13 cellular contexts compared by ENCODE assay signal in the genomic region with DNA sequence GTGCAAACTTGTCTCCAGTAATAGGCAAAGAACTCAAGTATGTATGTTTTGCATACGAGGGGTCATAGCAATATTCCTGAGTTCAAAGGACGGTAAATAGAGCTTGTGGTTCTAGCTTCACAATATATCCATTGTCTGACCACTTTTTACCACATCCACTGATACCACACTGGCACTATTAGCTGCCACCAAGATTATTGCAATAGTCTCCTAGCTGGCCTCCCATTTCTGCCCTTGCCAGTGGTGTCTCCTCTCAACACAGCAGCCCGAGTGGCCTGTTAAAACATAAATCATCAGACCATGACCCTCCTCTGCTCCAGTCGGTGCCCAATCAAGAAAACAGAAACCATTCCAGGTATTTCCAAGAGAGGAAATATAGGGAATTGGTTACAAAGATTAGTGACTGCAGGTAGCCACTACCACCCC. TPM values are rescaled to one million over a fixed set of nuclear protein-coding genes. Genes with fewer than 3 reads are reported as not detected.
DNase-seq lines count a peak whose midpoint lies in the region; ATAC-seq, FAIRE-seq and TF ChIP-seq lines count a peak whose summit lies in the region.
"Had no signal": no experiment of that assay in that cellular context is flagged by ENCODE, and none has a peak within 500 bp of the region (broad histone marks: within the 10 kb centered on the region; RNA-seq: fewer than 3 reads in every experiment).

No MANE protein-coding gene starts in this region.

- H3K27me3 ChIP-seq in HUES6 (ENCODE audit: control insufficient read depth, insufficient read depth, low read length): no peaks in the 10 kb centered on the region
- H3K27me3 ChIP-seq in mammary epithelial cell (ENCODE audit: insufficient read depth, low read length): no peaks in the 10 kb centered on the region
- 0 out of 2 replicates have a peak, but pooled peaks cover 2% of the 10 kb centered on the region for H3K27me3 ChIP-seq in HAP-1 (ENCODE audit: low read depth)

- peaks cover 12 to 17% of the 10 kb centered on the region in 2 donors for H3K27me3 Mint-ChIP-seq in stimulated activated naive B cell treated with anti-CD40 and anti-IgM and Interleukin-4, amounts not matched to agents 10 μg/mL and 1 μg/mL and 100 μg/mL, for 72 hours
- H3K27me3 Mint-ChIP-seq: activated naive CD8-positive, alpha-beta T cell had no signal

- H2AFZ ChIP-seq in mammary epithelial cell (ENCODE audit: low read depth, low read length): peak overlapping the region; percentile 97

- intact Hi-C loops in mammary epithelial cell (cut with micrococcal nuclease) (no loop called here), left colon (cut with DNase I, micrococcal nuclease) (no loop called here)

- CTCF ChIA-PET in mammary epithelial cell (lab: Charles Lee; ENCODE audit: low non-redundant PET): no interaction called here

- peaks cover 4 to 10% of the 10 kb centered on the region in 2 donors for H3K4me1 Mint-ChIP-seq in stimulated activated naive B cell treated with anti-CD40 and anti-IgM and Interleukin-4, amounts not matched to agents 10 μg/mL and 1 μg/mL and 100 μg/mL, for 72 hours

- H3K4me1 ChIP-seq in HUES6 (ENCODE audit: control insufficient read depth, insufficient read depth, low read length) (peaks cover 22% of the 10 kb centered on the region), mammary epithelial cell (ENCODE audit: insufficient read depth, low read length) (peaks cover 24% of the 10 kb centered on the region), HAP-1 (no peaks in the 10 kb centered on the region)

- peak overlapping the region; percentile 77 for H3K4me2 ChIP-seq in mammary epithelial cell (ENCODE audit: insufficient read depth, low read depth, low read length)

- H3K9me3 Mint-ChIP-seq in stimulated activated naive B cell treated with anti-CD40 and anti-IgM and Interleukin-4, amounts not matched to agents 10 μg/mL and 1 μg/mL and 100 μg/mL, for 72 hours: no peaks in the 10 kb centered on the region

- H3K4me3 Mint-ChIP-seq in stimulated activated naive B cell treated with anti-CD40 and anti-IgM and Interleukin-4, amounts not matched to agents 10 μg/mL and 1 μg/mL and 100 μg/mL, for 72 hours: peak overlapping the region; percentile 66 to 67
- H3K4me3 Mint-ChIP-seq: activated naive CD8-positive, alpha-beta T cell had no signal

- H4K20me1 ChIP-seq in mammary epithelial cell (ENCODE audit: insufficient read depth, low read length): no peaks in the 10 kb centered on the region

- WGBS in mammary epithelial cell (ENCODE audit: low coverage, missing lambda C conversion rate): 35% methylated on average over 4 of the region's 4 CpGs

- no peak for TF ChIP-seq POLR2A in GM12892 (IDR thresholded peaks at IDR 0.05; ENCODE audit: low read depth, low read length)

- no peaks in the 10 kb centered on the region for H3K9me3 ChIP-seq in HUES6 (ENCODE audit: control insufficient read depth, insufficient read depth, low read depth, low read length)
- H3K9me3 ChIP-seq in mammary epithelial cell (replicated peaks; ENCODE audit: insufficient read depth, low read length): no peaks in the 10 kb centered on the region
- H3K9me3 ChIP-seq in HAP-1: no peaks in the 10 kb centered on the region

- H3K36me3 ChIP-seq in HUES6 (ENCODE audit: control insufficient read depth, insufficient read depth, low read length): no peaks in the 10 kb centered on the region
- no peaks in the 10 kb centered on the region for H3K36me3 ChIP-seq in mammary epithelial cell (ENCODE audit: insufficient read depth, low read length)
- no peaks in the 10 kb centered on the region for H3K36me3 ChIP-seq in HAP-1 (replicated peaks)

- in situ Hi-C loops in mammary epithelial cell (cut with MboI; ENCODE audit: low sequenced_read_pairs in 2 of 2): no loop called here
- in situ Hi-C loops in HAP-1 (cut with MboI; ENCODE audit: low sequenced_read_pairs): no loop called here

- H3K4me3 ChIP-seq in HUES6 (ENCODE audit: low read depth, low read length) (peak overlapping the region; percentile 56), mammary epithelial cell (replicated peaks in 1 of 3; ENCODE audit: insufficient read depth in 1 of 3, low read depth in 2 of 3, low read length in 3 of 3) (no peak overlapping the region), HAP-1 (no peak overlapping the region)

- H3K9ac ChIP-seq in HUES6 (ENCODE audit: low read length) (peak overlapping the region; percentile 64), mammary epithelial cell (ENCODE audit: insufficient read depth, low read length) (no peak overlapping the region)

- FAIRE-seq in GM12892 (lab: Jason Lieb, UNC): no peak
- FAIRE-seq: TTC549 had no signal

- no TSS peak for BruUV-seq in mammary epithelial cell (replicated peaks; lab: Mats Ljungman, UMichigan)

- H3K27ac Mint-ChIP-seq in stimulated activated naive B cell treated with anti-CD40 and anti-IgM and Interleukin-4, amounts not matched to agents 10 μg/mL and 1 μg/mL and 100 μg/mL, for 72 hours: no peak overlapping the region
- H3K27ac Mint-ChIP-seq: activated naive CD8-positive, alpha-beta T cell had no signal

- no peaks in the 10 kb centered on the region for H3K36me3 Mint-ChIP-seq in stimulated activated naive B cell treated with anti-CD40 and anti-IgM and Interleukin-4, amounts not matched to agents 10 μg/mL and 1 μg/mL and 100 μg/mL, for 72 hours
- H3K36me3 Mint-ChIP-seq: activated naive CD8-positive, alpha-beta T cell had no signal

- dilution Hi-C loops in mammary epithelial cell (cut with HindIII; ENCODE audit: low sequenced_read_pairs): no loop called here

- H3K27ac ChIP-seq in HUES6 (ENCODE audit: low read depth, low read length) (peak overlapping the region; percentile 24; the same call in 1 of the 2 replicates), mammary epithelial cell (ENCODE audit: insufficient read depth, low read depth, low read length) (peak overlapping the region; percentile 38)
- H3K27ac ChIP-seq: HL-60 had no signal

- H3K79me2 ChIP-seq in mammary epithelial cell (ENCODE audit: insufficient read depth, low read length): no peaks in the 10 kb centered on the region

- no peak for TF ChIP-seq CTCF in mammary epithelial cell (conservative IDR thresholded peaks at IDR 0.05 in 1 of 2, IDR thresholded peaks at IDR 0.05 in 1 of 2; ENCODE audit: extremely low read depth in 1 of 2, insufficient read depth in 1 of 2, low read depth in 1 of 2, low read length in 2 of 2)

- peak; percentile 3 for ATAC-seq in left colon
- no peak for ATAC-seq in stimulated activated naive B cell treated with anti-CD40 and anti-IgM and Interleukin-4, amounts not matched to agents 10 μg/mL and 1 μg/mL and 100 μg/mL, for 72 hours (replicated peaks)
- no peak for ATAC-seq in GM19467 (IDR thresholded peaks at IDR 0.05; ENCODE audit: unreplicated experiment)

- DNase-seq in mammary epithelial cell (peak; percentile 13), left colon (no peak), hippocampal formation (lab: John Stamatoyannopoulos, UW) (no peak), GM12892 (ENCODE audit: insufficient read length) (no peak), HAP-1 (ENCODE audit: low spot score in 2 of 2) (no peak)
- no peak for DNase-seq in stimulated activated naive B cell treated with anti-CD40 and anti-IgM and Interleukin-4, amounts not matched to agents 10 μg/mL and 1 μg/mL and 100 μg/mL, for 72 hours
- DNase-seq: GF-D8, NCI-H2171 had no signal

RNA-seq across cellular contexts. Expression of gene GRXCR2, which starts 17.0 kb away (rescaled TPM):
- total RNA-seq in mammary epithelial cell: not detected
- not detected for polyA plus RNA-seq in mammary epithelial cell
- not detected for polyA minus RNA-seq in mammary epithelial cell
- total RNA-seq in left colon: not detected
- polyA plus RNA-seq in GM12892 (2012; ENCODE audit: missing spikeins): not detected

RNA-seq across cellular contexts. Expression of gene PRELID2, which starts 20.7 kb away (rescaled TPM):
- total RNA-seq in mammary epithelial cell: 10 to 100 TPM; 12.1 to 15.8 TPM
- 7.1 TPM for polyA plus RNA-seq in mammary epithelial cell
- polyA minus RNA-seq in mammary epithelial cell: 0.57 TPM
- total RNA-seq in left colon: 10 to 100 TPM; 86.8 to 95.0 TPM
- polyA plus RNA-seq in GM12892 (2012; ENCODE audit: missing spikeins): 4.6 TPM

Comparison
In these comparisons a context has a peak if more than half of its experiments do, and no peak if none do; other contexts are left out.
1. RNA of gene PRELID2, which starts 20.7 kb away (total RNA-seq): 86.8 to 95.0 TPM in left colon; 12.1 to 15.8 TPM in mammary epithelial cell; every median in the first group is over 4 times any median in the second.